Comparison of ENCODE assay signal across 8 cellular contexts in the genomic region with DNA sequence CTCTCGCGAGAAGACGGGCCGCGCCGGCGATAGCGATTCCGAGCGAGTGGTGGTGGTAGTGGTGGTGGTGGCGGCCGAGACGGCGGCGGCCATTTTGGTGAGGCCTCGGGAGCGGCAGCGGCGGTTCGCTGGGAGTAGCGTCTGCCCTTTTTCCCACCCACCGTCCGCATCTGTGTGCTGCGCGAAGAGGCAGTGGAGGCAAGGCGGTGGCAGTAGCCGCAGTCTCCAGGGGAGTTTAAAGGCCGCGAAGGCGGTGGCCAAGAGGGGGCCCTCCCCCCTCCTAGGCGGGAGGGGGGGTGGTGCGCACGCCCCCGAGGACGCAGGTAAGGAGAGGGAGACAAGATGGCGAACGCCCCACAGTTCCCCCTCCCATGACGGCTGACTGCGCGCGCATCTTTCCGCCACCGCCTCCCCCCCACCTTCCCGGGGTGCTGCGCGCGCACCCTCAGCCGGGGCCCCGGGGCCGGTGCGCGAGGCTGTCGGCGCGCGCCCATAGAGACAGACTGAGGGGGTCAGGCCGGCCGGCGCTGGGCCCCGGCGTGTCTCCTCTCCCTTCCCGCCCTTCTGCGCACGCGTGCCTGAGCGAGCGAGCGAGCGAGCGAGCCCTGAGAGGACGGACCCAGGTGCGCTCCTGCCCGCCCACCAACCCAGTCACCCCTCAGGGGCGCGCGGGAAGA.
DNase-seq lines count a peak whose midpoint lies in the region; ATAC-seq and TF ChIP-seq lines count a peak whose summit lies in the region.

No MANE protein-coding gene starts in this region.

- TF ChIP-seq CTCF in 22Rv1 (IDR thresholded peaks at IDR 0.05) (no peak), retinal pigment epithelial cell (conservative IDR thresholded peaks at IDR 0.05; ENCODE audit: low read depth, low read length) (no peak)

- DNase-seq in NCI-H2081 (lab: John Stamatoyannopoulos, UW) (peak; percentile 86 to 91), T1000 (lab: John Stamatoyannopoulos, UW) (peak; percentile 97), astrocyte of the hippocampus (ENCODE audit: low read depth, low spot score) (peak; percentile 99), hypothalamus (lab: John Stamatoyannopoulos, UW) (peak; percentile 66 to 99 (median 93)), retinal pigment epithelial cell (ENCODE audit: low read depth) (peak; percentile 52)

- peak overlapping the region; percentile 100 for H3K27ac ChIP-seq in 22Rv1

- peak overlapping the region; percentile 88 for H3K4me3 ChIP-seq in retinal pigment epithelial cell (ENCODE audit: low read length)

- ATAC-seq in GM18519 (IDR thresholded peaks at IDR 0.05; ENCODE audit: low FRiP score, unreplicated experiment) (peak; percentile 34), HG03039 (IDR thresholded peaks at IDR 0.05; ENCODE audit: unreplicated experiment) (peak; percentile 83)

Comparison
In these comparisons a context has a peak if more than half of its experiments do, and no peak if none do; other contexts are left out.
1. Peak in every context shown above with its lines: DNase-seq, ATAC-seq, H3K4me3 ChIP-seq and H3K27ac ChIP-seq.